ENCODE assay signal across 8 cellular contexts in genomic region chr5:134223406-134224251, GRCh38. TPM values are rescaled to one million over a fixed set of nuclear protein-coding genes. Genes with fewer than 3 reads are reported as not detected.
DNase-seq lines count a peak whose midpoint lies in the region; ATAC-seq, FAIRE-seq and TF ChIP-seq lines count a peak whose summit lies in the region.

No MANE protein-coding gene starts in this region.

- ATAC-seq in body of pancreas = no peak
- ATAC-seq in HG02571 (IDR thresholded peaks at IDR 0.05; ENCODE audit: unreplicated experiment) = no peak

- H3K27ac ChIP-seq in HUES48 (ENCODE audit: low read depth, low read length) (no peak overlapping the region), body of pancreas (peak overlapping the region in 3 of 4 donors; percentile 33 to 100 (median 100)), mesodermal cell (ENCODE audit: low read depth, low read length, severe bottlenecking) (no peak overlapping the region)

- intact Hi-C loops in body of pancreas (cut with DNase I) = no loop called here

- TF ChIP-seq CTCF in AG04449 (IDR thresholded peaks at IDR 0.05; ENCODE audit: insufficient read depth, low read length, missing control alignments) (no peak), body of pancreas (IDR thresholded peaks at IDR 0.05) (no peak), GM13977 (IDR thresholded peaks at IDR 0.05; ENCODE audit: extremely low read depth, insufficient read depth, missing control alignments) (no peak)

- H3K4me3 ChIP-seq in AG04449 (ENCODE audit: low read depth, low read length) (peak overlapping the region; percentile 93), HUES48 (ENCODE audit: low read depth, low read length) (peak overlapping the region; percentile 93), body of pancreas (no peak overlapping the region), mesodermal cell (ENCODE audit: extremely low read depth, insufficient read depth, low read length, poor library complexity, severe bottlenecking) (peak overlapping the region; percentile 96)

- H3K27me3 ChIP-seq in HUES48 (ENCODE audit: control insufficient read depth, insufficient read depth, low read length) (no peaks in the 10 kb centered on the region), body of pancreas (no peaks in the 10 kb centered on the region)

- TF ChIP-seq POLR2A in body of pancreas (IDR thresholded peaks at IDR 0.05) = no peak
- TF ChIP-seq POLR2A in GM12891 (IDR thresholded peaks at IDR 0.05; ENCODE audit: low read depth, low read length) = no peak

- 24 to 26% methylated on average over 9 of the region's 9 CpGs for WGBS in body of pancreas, 2 donors
- 13 to 59% methylated on average over 3 to 7 of the region's 9 CpGs for WGBS in mesodermal cell (ENCODE audit: insufficient coverage in 2 of 2), 2 experiments

- H3K9ac ChIP-seq in HUES48 (ENCODE audit: low read depth, low read length) = peak overlapping the region; percentile 100

- DNase-seq in AG04449 (ENCODE audit: low read depth, low spot score) = no peak
- DNase-seq in body of pancreas = no peak
- DNase-seq in GM12891 (ENCODE audit: insufficient read length, low spot score) = no peak
- DNase-seq in NCI-H187 treated with DMSO at 0.1 percent for 48 hours (lab: John Stamatoyannopoulos, UW) = no peak
- DNase-seq in GM13977 (ENCODE audit: low spot score) = no peak

- CTCF ChIA-PET in AG04449 (lab: Yijun Ruan, JAX) = interaction anchor here (1.0 to 1.6 kb wide), 5 partner anchors 12 to 83 kb away, joined by 3 to 9 read pairs (median 6); no protein-coding TSS in a partner anchor

- no peak for FAIRE-seq in GM12891 (lab: Jason Lieb, UNC)

- H3K4me1 ChIP-seq in HUES48 (ENCODE audit: control insufficient read depth, insufficient read depth, low read length) = peaks cover 28% of the 10 kb centered on the region
- peaks cover 69% of the 10 kb centered on the region for H3K4me1 ChIP-seq in body of pancreas
- H3K4me1 ChIP-seq in mesodermal cell (ENCODE audit: control insufficient read depth, insufficient read depth, low read length, poor library complexity, severe bottlenecking) = peaks cover 4% of the 10 kb centered on the region

- H3K36me3 ChIP-seq in HUES48 (ENCODE audit: control insufficient read depth, insufficient read depth, low read length) (peaks cover 31% of the 10 kb centered on the region), body of pancreas (replicated peaks in 1 of 2; ENCODE audit: insufficient read depth in 1 of 2, low read depth in 2 of 2) (no peaks in the 10 kb centered on the region), mesodermal cell (ENCODE audit: control insufficient read depth, insufficient read depth, low read length) (peaks cover 29% of the 10 kb centered on the region)

- POLR2A ChIA-PET in AG04449 (lab: Yijun Ruan, JAX) = no interaction called here

- H3K9me3 ChIP-seq in HUES48 (ENCODE audit: control insufficient read depth, insufficient read depth, low read length) (no peaks in the 10 kb centered on the region), body of pancreas (no peaks in the 10 kb centered on the region), mesodermal cell (ENCODE audit: control insufficient read depth, low read length) (no peaks in the 10 kb centered on the region)

- in situ Hi-C loops in GM13977 (cut with MboI; ENCODE audit: low pct_unique_long_range_greater_than_20kb, low sequenced_read_pairs, unreplicated experiment) = no loop called here

TF ChIP-seq in GM12891, 5 proteins besides CTCF, POLR2A, EP300 and RAD21:
- TF ChIP-seq TAF1 (IDR thresholded peaks at IDR 0.05; ENCODE audit: low read depth, low read length) (no peak), SPI1 (IDR thresholded peaks at IDR 0.05; ENCODE audit: low read depth, low read length) (no peak), PAX5 (IDR thresholded peaks at IDR 0.05; ENCODE audit: insufficient read depth, low read length, severe bottlenecking) (no peak), POU2F2 (IDR thresholded peaks at IDR 0.05; ENCODE audit: low read depth, low read length) (no peak)

RNA-seq across cellular contexts. Expression of gene PPP2CA, which starts 2.2 kb away (rescaled TPM):
- total RNA-seq in body of pancreas = 100 to 1,000 TPM in 1 of 2 donors, 10 to 100 TPM in 1; 45.9 to 194 TPM
- polyA plus RNA-seq in mesodermal cell (2013, experiment 1 of 2) = 210 TPM
- polyA plus RNA-seq in mesodermal cell (2013, experiment 2 of 2) = 180 TPM
- polyA plus RNA-seq in GM12891 (2012; ENCODE audit: low read depth, missing spikeins) = 92.3 TPM

RNA-seq across cellular contexts. Expression of gene SKP1, which starts 46.9 kb away (rescaled TPM):
- 10 to 100 TPM; 31.6 to 46.8 TPM for total RNA-seq in body of pancreas
- 672 TPM for polyA plus RNA-seq in mesodermal cell (2013, experiment 1 of 2)
- polyA plus RNA-seq in mesodermal cell (2013, experiment 2 of 2) = 691 TPM
- polyA plus RNA-seq in GM12891 (2012; ENCODE audit: low read depth, missing spikeins) = 424 TPM

Comparison
In these comparisons a context has a peak if more than half of its experiments do, and no peak if none do; other contexts are left out.
1. H3K4me3 ChIP-seq: peak in AG04449 (single experiment), HUES48 (single experiment) and mesodermal cell (single experiment); none in body of pancreas (0 of 2).
2. H3K27ac ChIP-seq: peak in body of pancreas (3 of 4); none in HUES48 (single experiment) and mesodermal cell (single experiment).